ENCODE assay signal across 8 cellular contexts in the genomic region with DNA sequence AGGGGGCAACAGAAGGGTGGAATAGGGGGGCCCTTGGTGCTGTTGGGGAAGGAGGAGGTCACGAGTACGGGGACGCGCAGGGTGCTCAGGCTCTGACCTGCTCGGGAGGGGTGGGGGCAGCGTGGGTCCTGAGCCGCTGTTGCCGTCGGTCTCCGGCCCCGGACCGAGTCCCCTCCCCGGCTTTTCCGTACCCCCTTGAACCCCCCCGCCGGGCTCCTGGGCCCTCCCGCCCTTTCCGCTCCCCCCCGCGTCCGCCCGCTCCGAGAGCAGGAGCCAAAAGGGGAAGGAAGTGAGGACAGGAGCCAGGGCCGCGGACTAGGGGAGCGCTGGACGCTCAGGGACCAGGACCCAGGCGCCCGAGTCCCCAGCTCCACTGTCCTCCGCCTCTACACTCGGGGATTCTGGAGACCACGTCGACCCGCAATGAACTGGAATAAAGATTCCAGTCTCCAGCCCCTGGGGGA. TPM values are rescaled to one million over a fixed set of nuclear protein-coding genes. Genes with fewer than 3 reads are reported as not detected.
DNase-seq lines count a peak whose midpoint lies in the region; ATAC-seq and TF ChIP-seq lines count a peak whose summit lies in the region.

A gene with protein sequence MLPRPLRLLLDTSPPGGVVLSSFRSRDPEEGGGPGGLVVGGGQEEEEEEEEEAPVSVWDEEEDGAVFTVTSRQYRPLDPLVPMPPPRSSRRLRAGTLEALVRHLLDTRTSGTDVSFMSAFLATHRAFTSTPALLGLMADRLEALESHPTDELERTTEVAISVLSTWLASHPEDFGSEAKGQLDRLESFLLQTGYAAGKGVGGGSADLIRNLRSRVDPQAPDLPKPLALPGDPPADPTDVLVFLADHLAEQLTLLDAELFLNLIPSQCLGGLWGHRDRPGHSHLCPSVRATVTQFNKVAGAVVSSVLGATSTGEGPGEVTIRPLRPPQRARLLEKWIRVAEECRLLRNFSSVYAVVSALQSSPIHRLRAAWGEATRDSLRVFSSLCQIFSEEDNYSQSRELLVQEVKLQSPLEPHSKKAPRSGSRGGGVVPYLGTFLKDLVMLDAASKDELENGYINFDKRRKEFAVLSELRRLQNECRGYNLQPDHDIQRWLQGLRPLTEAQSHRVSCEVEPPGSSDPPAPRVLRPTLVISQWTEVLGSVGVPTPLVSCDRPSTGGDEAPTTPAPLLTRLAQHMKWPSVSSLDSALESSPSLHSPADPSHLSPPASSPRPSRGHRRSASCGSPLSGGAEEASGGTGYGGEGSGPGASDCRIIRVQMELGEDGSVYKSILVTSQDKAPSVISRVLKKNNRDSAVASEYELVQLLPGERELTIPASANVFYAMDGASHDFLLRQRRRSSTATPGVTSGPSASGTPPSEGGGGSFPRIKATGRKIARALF (minus strand): TSS at position 170 of the 464 bp plus-strand sequence. CDS start 332 bp downstream, outside the sequence.

- H3K14ac ChIP-seq in IMR-90 (replicated peaks; ENCODE audit: low read depth, low read length), result peak within 1 kb of the TSS; percentile 96

- H2BK15ac ChIP-seq in IMR-90 (ENCODE audit: low read depth, low read length), result no peak within 1 kb of the TSS

- H3K4me2 ChIP-seq in IMR-90 (ENCODE audit: low read depth, low read length) (peak within 1 kb of the TSS; percentile 100), mammary epithelial cell (ENCODE audit: insufficient read depth, low read depth, low read length) (peak within 1 kb of the TSS; percentile 96)

- H4K5ac ChIP-seq in IMR-90 (ENCODE audit: low read depth, low read length), result peak within 1 kb of the TSS; percentile 50

- peak in 6 of 7 experiments; percentile 57 to 82 (median 68) for DNase-seq in CD8-positive, alpha-beta T cell
- DNase-seq in IMR-90, result peak; percentile 33
- no peak for DNase-seq in mammary epithelial cell
- no peak for DNase-seq in skeletal muscle cell (ENCODE audit: low read depth)

- in situ Hi-C loops in IMR-90 (cut with MboI; ENCODE audit: low sequenced_read_pairs) (no loop called here), mammary epithelial cell (cut with MboI; ENCODE audit: low sequenced_read_pairs in 2 of 2) (no loop called here)

- H3K36me3 ChIP-seq in CD8-positive, alpha-beta T cell (ENCODE audit: insufficient read depth, low read length), result peaks cover 17% of the 10 kb centered on the region
- H3K36me3 ChIP-seq in IMR-90 (ENCODE audit: control insufficient read depth, insufficient read depth, low read length), result peaks cover 15% of the 10 kb centered on the region
- H3K36me3 ChIP-seq in mammary epithelial cell (ENCODE audit: insufficient read depth, low read length), result peaks cover 5% of the 10 kb centered on the region
- H3K36me3 ChIP-seq in iPS-20b (ENCODE audit: insufficient read depth, low read depth, low read length), result peaks cover 9% of the 10 kb centered on the region

- peaks cover 14% of the 10 kb centered on the region for H3K4me1 ChIP-seq in CD8-positive, alpha-beta T cell (ENCODE audit: insufficient read depth, low read length)
- H3K4me1 ChIP-seq in IMR-90 (ENCODE audit: control insufficient read depth, insufficient read depth, low read length) (no peaks in the 10 kb centered on the region), mammary epithelial cell (ENCODE audit: insufficient read depth, low read length) (peaks cover 9% of the 10 kb centered on the region), iPS-20b (ENCODE audit: insufficient read depth, low read length) (no peaks in the 10 kb centered on the region)

- peak within 1 kb of the TSS; percentile 91 for H2BK5ac ChIP-seq in IMR-90 (ENCODE audit: low read depth, low read length, poor library complexity, severe bottlenecking)

- peak within 1 kb of the TSS; percentile 99 for H3K23ac ChIP-seq in IMR-90 (ENCODE audit: low read depth, low read length)

- dilution Hi-C loops in IMR-90 (cut with HindIII; ENCODE audit: low sequenced_read_pairs, unreplicated experiment) (no loop called here), mammary epithelial cell (cut with HindIII; ENCODE audit: low sequenced_read_pairs) (no loop called here)

- no peak for TF ChIP-seq RAD21 in IMR-90 (IDR thresholded peaks at IDR 0.05; ENCODE audit: low read length)

- H3K4me1 Mint-ChIP-seq in CD8-positive, alpha-beta T cell (ENCODE audit: low read depth), result peaks cover 40% of the 10 kb centered on the region
- H3K4me1 Mint-ChIP-seq in T-helper 1 cell treated with Interleukin-12 subunit alpha and Interleukin-12 subunit beta and Interleukin-4 antibody, amounts not matched to agents 30 μg/mL and 1 μg/mL, for 36 hours (ENCODE audit: low read depth), result peaks cover 31% of the 10 kb centered on the region

- H3K27me3 ChIP-seq in CD8-positive, alpha-beta T cell (ENCODE audit: insufficient read depth, low read length), result no peaks in the 10 kb centered on the region
- H3K27me3 ChIP-seq in IMR-90 (ENCODE audit: control insufficient read depth, insufficient read depth, low read length), result no peaks in the 10 kb centered on the region
- H3K27me3 ChIP-seq in mammary epithelial cell (ENCODE audit: insufficient read depth, low read length), result no peaks in the 10 kb centered on the region
- H3K27me3 ChIP-seq in iPS-20b (ENCODE audit: insufficient read depth, low read length), result no peaks in the 10 kb centered on the region

- 0% methylated on average over 11 of the region's 34 CpGs; no CpG with 5 or more reads in 1 of the 2 experiments for WGBS in IMR-90 (ENCODE audit: extremely low coverage in 2 of 2, insufficient read length in 1 of 2), 2 experiments
- WGBS in mammary epithelial cell (ENCODE audit: low coverage, missing lambda C conversion rate), result 40% methylated on average over 2 of the region's 34 CpGs

- H3K27me3 Mint-ChIP-seq in CD8-positive, alpha-beta T cell (ENCODE audit: low read depth), result no peaks in the 10 kb centered on the region
- H3K27me3 Mint-ChIP-seq in T-helper 1 cell treated with Interleukin-12 subunit alpha and Interleukin-12 subunit beta and Interleukin-4 antibody, amounts not matched to agents 30 μg/mL and 1 μg/mL, for 36 hours (ENCODE audit: low read depth), result no peaks in the 10 kb centered on the region

- H3K18ac ChIP-seq in IMR-90 (ENCODE audit: low read depth, low read length), result peak within 1 kb of the TSS; percentile 55

- peak within 1 kb of the TSS; percentile 91 for H3K9ac ChIP-seq in IMR-90 (ENCODE audit: low read depth, low read length)
- peak within 1 kb of the TSS; percentile 86 for H3K9ac ChIP-seq in mammary epithelial cell (ENCODE audit: insufficient read depth, low read length)
- peak within 1 kb of the TSS; percentile 92 for H3K9ac ChIP-seq in iPS-20b (ENCODE audit: low read depth, low read length)

- peak within 1 kb of the TSS; percentile 88 for H3K4me3 ChIP-seq in CD8-positive, alpha-beta T cell (ENCODE audit: low read depth, low read length)
- H3K4me3 ChIP-seq in IMR-90 (ENCODE audit: insufficient read depth, low read depth, low read length) (peak within 1 kb of the TSS; percentile 78), mammary epithelial cell (replicated peaks in 1 of 3; ENCODE audit: insufficient read depth in 1 of 3, low read depth in 2 of 3, low read length in 3 of 3) (peak within 1 kb of the TSS; percentile 73 to 98 (median 83)), iPS-20b (ENCODE audit: low read length) (peak within 1 kb of the TSS; percentile 98), skeletal muscle cell (ENCODE audit: low read depth, low read length) (peak within 1 kb of the TSS; percentile 76)

- H3K79me1 ChIP-seq in IMR-90 (ENCODE audit: low read depth in 1 of 2, low read length in 2 of 2), result peaks cover 15 to 34% of the 10 kb centered on the region in 2 experiments; a peak in 3 of 4 replicates

- CTCF ChIA-PET in CD8-positive, alpha-beta T cell (lab: Charles Lee), result interaction anchor here (0.9 to 2.3 kb wide), 13 partner anchors 8 to 327 kb away, joined by 3 to 21 read pairs (median 5); a partner anchor contains a TSS
- CTCF ChIA-PET in IMR-90 (lab: Yijun Ruan, JAX), result interaction anchor here (0.6 to 1.0 kb wide), 2 partner anchors 9 to 10 kb away, joined by 3 to 5 read pairs; a partner anchor contains a TSS
- CTCF ChIA-PET in mammary epithelial cell (lab: Charles Lee; ENCODE audit: low non-redundant PET), result interaction anchor here (0.6 to 0.7 kb wide), 2 partner anchors 19 to 314 kb away, joined by 3 to 4 read pairs; a partner anchor contains a TSS

- TF ChIP-seq CTCF in CD8-positive, alpha-beta T cell (IDR thresholded peaks at IDR 0.05), result no peak
- TF ChIP-seq CTCF in IMR-90 (conservative IDR thresholded peaks at IDR 0.05; ENCODE audit: low read depth, low read length), result no peak
- no peak for TF ChIP-seq CTCF in mammary epithelial cell (conservative IDR thresholded peaks at IDR 0.05 in 1 of 2, IDR thresholded peaks at IDR 0.05 in 1 of 2; ENCODE audit: extremely low read depth in 1 of 2, insufficient read depth in 1 of 2, low read depth in 1 of 2, low read length in 2 of 2)

- intact Hi-C loops in CD8-positive, alpha-beta T cell (cut with DNase I, micrococcal nuclease), result loop anchor here (1.0 to 2.0 kb wide), 12 partner anchors 10 to 155 kb away; a partner anchor contains a TSS
- intact Hi-C loops in IMR-90 (cut with micrococcal nuclease), result loop anchor here (1.0 to 5.0 kb wide), 2 partner anchors 14 to 118 kb away; a partner anchor contains a TSS
- intact Hi-C loops in mammary epithelial cell (cut with micrococcal nuclease), result loop anchor here (1.0 kb wide), 7 partner anchors 10 to 127 kb away; a partner anchor contains a TSS

- H4K20me1 ChIP-seq in IMR-90 (ENCODE audit: insufficient read depth, low read length) (peaks cover 10% of the 10 kb centered on the region), mammary epithelial cell (ENCODE audit: insufficient read depth, low read length) (no peaks in the 10 kb centered on the region)

- H3K27ac Mint-ChIP-seq in CD8-positive, alpha-beta T cell, result peak within 1 kb of the TSS; percentile 99
- H3K27ac Mint-ChIP-seq in T-helper 1 cell treated with Interleukin-12 subunit alpha and Interleukin-12 subunit beta and Interleukin-4 antibody, amounts not matched to agents 30 μg/mL and 1 μg/mL, for 36 hours, result peak within 1 kb of the TSS; percentile 98

- H3K79me2 ChIP-seq in mammary epithelial cell (ENCODE audit: insufficient read depth, low read length), result peaks cover 45% of the 10 kb centered on the region

- H3K4me3 Mint-ChIP-seq in CD8-positive, alpha-beta T cell, result peak within 1 kb of the TSS; percentile 99
- peak within 1 kb of the TSS; percentile 95 for H3K4me3 Mint-ChIP-seq in T-helper 1 cell treated with Interleukin-12 subunit alpha and Interleukin-12 subunit beta and Interleukin-4 antibody, amounts not matched to agents 30 μg/mL and 1 μg/mL, for 36 hours

- BruUV-seq in IMR-90 (replicated peaks; lab: Mats Ljungman, UMichigan) (no TSS peak), mammary epithelial cell (replicated peaks; lab: Mats Ljungman, UMichigan) (no TSS peak)

- peak within 1 kb of the TSS; percentile 46 to 87 for H4K8ac ChIP-seq in IMR-90 (ENCODE audit: low read depth in 2 of 2, low read length in 2 of 2)

- POLR2A ChIA-PET in CD8-positive, alpha-beta T cell (lab: Charles Lee), result interaction anchor here (0.5 to 3.8 kb wide), 22 partner anchors 10 to 358 kb away, joined by 3 to 48 read pairs (median 4); a partner anchor contains a TSS
- POLR2A ChIA-PET in IMR-90 (lab: Charles Lee; ENCODE audit: unreplicated experiment), result no interaction called here

- peak within 1 kb of the TSS; percentile 98 for H2AK9ac ChIP-seq in IMR-90 (replicated peaks; ENCODE audit: low read depth, low read length, poor library complexity)

- H3K9me3 ChIP-seq in CD8-positive, alpha-beta T cell (ENCODE audit: low read length), result no peaks in the 10 kb centered on the region
- H3K9me3 ChIP-seq in IMR-90 (ENCODE audit: control insufficient read depth, insufficient read depth, low read length) (no peaks in the 10 kb centered on the region), mammary epithelial cell (replicated peaks; ENCODE audit: insufficient read depth, low read length) (no peaks in the 10 kb centered on the region), iPS-20b (ENCODE audit: insufficient read depth, low read depth, low read length) (no peaks in the 10 kb centered on the region)

- H2AFZ ChIP-seq in IMR-90 (replicated peaks; ENCODE audit: low read length, poor library complexity), result peak within 1 kb of the TSS; percentile 93
- peak within 1 kb of the TSS; percentile 80 for H2AFZ ChIP-seq in mammary epithelial cell (ENCODE audit: low read depth, low read length)

- ATAC-seq in CD8-positive, alpha-beta T cell, result peak; percentile 23
- peak; percentile 38 for ATAC-seq in GM19395 (IDR thresholded peaks at IDR 0.05; ENCODE audit: unreplicated experiment)
- ATAC-seq in IMR-90 (ENCODE audit: low read depth), result peak; percentile 42
- ATAC-seq in GM21390 (IDR thresholded peaks at IDR 0.05; ENCODE audit: unreplicated experiment), result no peak

- H3K4ac ChIP-seq in IMR-90 (ENCODE audit: low read depth, low read length), result peak within 1 kb of the TSS; percentile 95

- H2BK20ac ChIP-seq in IMR-90 (ENCODE audit: low read depth, low read length), result no peak within 1 kb of the TSS

- H3K56ac ChIP-seq in IMR-90 (ENCODE audit: extremely low read depth, insufficient read depth, low read length), result peak within 1 kb of the TSS; percentile 93

- H3K36me3 Mint-ChIP-seq in CD8-positive, alpha-beta T cell, result peaks cover 57% of the 10 kb centered on the region
- peaks cover 42% of the 10 kb centered on the region for H3K36me3 Mint-ChIP-seq in T-helper 1 cell treated with Interleukin-12 subunit alpha and Interleukin-12 subunit beta and Interleukin-4 antibody, amounts not matched to agents 30 μg/mL and 1 μg/mL, for 36 hours (ENCODE audit: low read depth)

- no peaks in the 10 kb centered on the region for H3K9me1 ChIP-seq in IMR-90 (ENCODE audit: insufficient read depth, low read length)

- peak within 1 kb of the TSS; percentile 88 for H4K91ac ChIP-seq in IMR-90 (ENCODE audit: insufficient read depth, low read depth, low read length)

- peak within 1 kb of the TSS; percentile 90 for H2AK5ac ChIP-seq in IMR-90 (ENCODE audit: low read depth, low read length)

- H3K9me3 Mint-ChIP-seq in CD8-positive, alpha-beta T cell, result no peaks in the 10 kb centered on the region
- H3K9me3 Mint-ChIP-seq in T-helper 1 cell treated with Interleukin-12 subunit alpha and Interleukin-12 subunit beta and Interleukin-4 antibody, amounts not matched to agents 30 μg/mL and 1 μg/mL, for 36 hours, result no peaks in the 10 kb centered on the region

- peak within 1 kb of the TSS; percentile 83 for H3K27ac ChIP-seq in CD8-positive, alpha-beta T cell (ENCODE audit: low read depth, low read length)
- H3K27ac ChIP-seq in IMR-90 (ENCODE audit: insufficient read depth, low read length) (peak within 1 kb of the TSS; percentile 87), mammary epithelial cell (ENCODE audit: insufficient read depth, low read depth, low read length) (peak within 1 kb of the TSS; percentile 93), iPS-20b (ENCODE audit: low read length) (peak within 1 kb of the TSS; percentile 86)

- H2BK120ac ChIP-seq in IMR-90 (ENCODE audit: low read depth, low read length), result peak within 1 kb of the TSS; percentile 77

- no peak for TF ChIP-seq POLR2A in IMR-90 (IDR thresholded peaks at IDR 0.05; ENCODE audit: low read depth, low read length)

RNA-seq across cellular contexts. Expression of the gene that starts here (rescaled TPM):
- 10 to 100 TPM; 28.8 to 29.7 TPM for total RNA-seq in CD8-positive, alpha-beta T cell
- total RNA-seq in IMR-90 (2012; rRNA removed), result 4.1 and 4.4 TPM in 2 replicates
- 26.9 TPM in 2 replicates for polyA plus RNA-seq in IMR-90 (2012; rRNA removed)
- 15.3 and 19.7 TPM in 2 replicates for polyA plus RNA-seq in IMR-90 (2012; cell fraction: cytosol; rRNA removed)
- 198 and 258 TPM in 2 replicates for polyA plus RNA-seq in IMR-90 (2012; cell fraction: nucleus; rRNA removed; ENCODE audit: low replicate concordance)
- total RNA-seq in mammary epithelial cell, result 10 to 100 TPM; 22.0 to 47.0 TPM
- polyA plus RNA-seq in mammary epithelial cell, result 34.0 TPM
- 23.3 TPM for polyA minus RNA-seq in mammary epithelial cell

Comparison
In these comparisons a context has a peak if more than half of its experiments do, and no peak if none do; other contexts are left out.
1. DNase-seq: peak in CD8-positive, alpha-beta T cell (6 of 7) and IMR-90 (single experiment); none in mammary epithelial cell (single experiment) and skeletal muscle cell (single experiment).
2. Peak in every context shown above with its lines, with median percentiles within 50 percentile points of each other: H3K27ac ChIP-seq, H3K4me3 ChIP-seq and H3K9ac ChIP-seq.